Comparison of ENCODE assay signal across 11 cellular contexts in the genomic region with DNA sequence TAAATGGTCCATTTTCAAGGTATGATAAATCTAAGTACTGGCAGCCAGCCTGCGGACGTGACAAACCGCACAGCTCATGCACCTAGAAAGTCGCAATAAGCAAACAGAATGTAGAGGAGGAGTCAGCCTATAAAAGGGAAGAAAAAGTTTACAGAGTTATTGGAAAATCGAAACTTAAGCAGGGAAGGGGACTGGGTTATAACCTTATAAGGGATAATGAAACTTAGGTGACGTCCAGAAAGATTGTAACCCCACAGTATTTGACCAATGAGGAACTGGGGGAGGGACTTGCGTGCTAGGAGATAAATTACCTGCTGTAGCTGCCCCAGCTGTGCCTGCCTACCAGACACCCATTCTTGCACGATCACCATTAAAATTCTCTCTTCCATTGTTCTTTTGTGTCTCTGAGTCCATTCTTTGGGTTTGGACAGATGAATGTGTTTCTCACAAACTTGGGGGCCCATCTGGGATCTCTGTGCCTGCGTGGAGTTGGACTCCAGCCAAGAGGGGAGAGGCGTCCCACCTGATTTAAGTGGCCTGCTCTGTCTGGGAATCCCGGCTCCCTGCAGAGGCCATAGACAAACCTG.
"Had no signal": no experiment of that assay in that cellular context is flagged by ENCODE, and none has a peak within 500 bp of the region (broad histone marks: within the 10 kb centered on the region; RNA-seq: fewer than 3 reads in every experiment).

No MANE protein-coding gene starts in this region.

- H3K4me1 ChIP-seq: esophagus muscularis mucosa, suprapubic skin, upper lobe of left lung had no signal

- H3K4me3 ChIP-seq: esophagus muscularis mucosa, suprapubic skin, upper lobe of left lung had no signal

- FAIRE-seq: endometrium had no signal

- H3K36me3 ChIP-seq: esophagus muscularis mucosa, suprapubic skin, upper lobe of left lung had no signal

- H3K27ac ChIP-seq: esophagus muscularis mucosa, suprapubic skin, upper lobe of left lung had no signal

- H3K27me3 ChIP-seq: esophagus muscularis mucosa, suprapubic skin, upper lobe of left lung had no signal

- DNase-seq: activated CD4-positive, alpha-beta memory T cell treated with anti-CD3 and anti-CD28 coated beads, Interleukin-2, amount 10 ng/mL, durations not matched to agents 7 days and 5 days; activated CD4-positive, CD25-positive, alpha-beta regulatory T cell treated with anti-CD3 and anti-CD28 coated beads, Interleukin-2, amount 50 U/mL, for 72 hours; aorta; stimulated activated CD4-positive, alpha-beta T cell treated with anti-CD3 and anti-CD28 coated beads, Interleukin-2, amount 100 ng/mL, for 48 hours; stimulated activated CD8-positive, alpha-beta memory T cell treated with anti-CD3 and anti-CD28 coated beads, Interleukin-4, amount 100 ng/mL, for 48 hours; stimulated activated naive CD8-positive, alpha-beta T cell treated with anti-CD3 and anti-CD28 coated beads, Interleukin-15, Interleukin-2, amounts not matched to agents 100 U/mL and 50 U/mL, for 24 hours; upper lobe of left lung had no signal

- ATAC-seq: natural killer cell treated with Interleukin-12 subunit alpha and Interleukin-12 subunit beta and Interleukin-15 and Interleukin-18, amount 100 ng/mL, for 72 hours; stimulated activated naive CD8-positive, alpha-beta T cell treated with anti-CD3 and anti-CD28 coated beads, Interleukin-15, Interleukin-2, amounts not matched to agents 100 U/mL and 50 U/mL, for 24 hours had no signal

- H3K9me3 ChIP-seq: esophagus muscularis mucosa, suprapubic skin, upper lobe of left lung had no signal
